In genomic region chr16:49483651-49484451, GRCh38 we compare ENCODE assay signal across 1 cellular context.
TF ChIP-seq lines count a peak whose summit lies in the region.

No MANE protein-coding gene starts in this region.

TF ChIP-seq in GM12878, 131 proteins besides CTCF, POLR2A, EP300 and RAD21 (continued from another document):
- no peak for TF ChIP-seq HSF1 (IDR thresholded peaks at IDR 0.05; ENCODE audit: low read depth, low read length)
- TF ChIP-seq RELB (IDR thresholded peaks at IDR 0.05; ENCODE audit: low read depth): no peak
- no peak for TF ChIP-seq TAF1 (IDR thresholded peaks at IDR 0.05; ENCODE audit: borderline replicate concordance, low read depth, low read length)
- TF ChIP-seq SKIL (IDR thresholded peaks at IDR 0.05; ENCODE audit: low read depth, poor library complexity, severe bottlenecking): no peak
- TF ChIP-seq HDAC2 (IDR thresholded peaks at IDR 0.05): no peak
- no peak for TF ChIP-seq NBN (IDR thresholded peaks at IDR 0.05)
- no peak for TF ChIP-seq CUX1 (IDR thresholded peaks at IDR 0.05; ENCODE audit: insufficient replicate concordance, low read depth, low read length)
- no peak for TF ChIP-seq SUPT20H (IDR thresholded peaks at IDR 0.05; ENCODE audit: borderline replicate concordance, control insufficient read depth, low read depth, low read length)
- TF ChIP-seq ZBTB4 (CRISPR knock-in tag; IDR thresholded peaks at IDR 0.05): no peak
- TF ChIP-seq ZBED1 (IDR thresholded peaks at IDR 0.05; ENCODE audit: borderline replicate concordance): no peak
